17 cellular contexts compared by ENCODE assay signal in the genomic region with DNA sequence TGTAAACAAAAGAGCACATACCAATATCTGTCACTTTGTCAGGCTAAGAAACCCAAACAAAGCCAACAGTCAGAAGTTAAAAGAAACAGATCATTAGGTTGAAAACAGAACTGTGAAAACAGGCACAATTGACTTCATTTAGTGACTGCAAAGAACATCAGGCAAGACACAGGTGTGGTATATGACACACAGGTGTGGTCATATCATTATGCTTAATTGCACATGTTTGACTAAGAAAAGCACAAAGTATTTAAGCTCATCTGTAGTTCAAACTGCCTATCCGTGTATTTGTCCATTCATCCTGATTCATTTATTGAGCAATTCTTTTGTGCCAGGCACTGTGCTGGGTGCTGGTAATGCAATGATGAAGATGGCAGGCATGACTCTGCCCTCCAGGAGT.
DNase-seq lines count a peak whose midpoint lies in the region; ATAC-seq and TF ChIP-seq lines count a peak whose summit lies in the region.
"Had no signal": no experiment of that assay in that cellular context is flagged by ENCODE, and none has a peak within 500 bp of the region (broad histone marks: within the 10 kb centered on the region; RNA-seq: fewer than 3 reads in every experiment).

No MANE protein-coding gene starts in this region.

- ATAC-seq in esophagus mucosa: peak; percentile 82
- ATAC-seq in mucosa of descending colon: peak; percentile 82
- ATAC-seq: CD8-positive, alpha-beta T cell had no signal

- no peak for TF ChIP-seq CTCF in mucosa of descending colon (IDR thresholded peaks at IDR 0.05)

- peak; percentile 33 for DNase-seq in SKM-1 (lab: John Stamatoyannopoulos, UW; ENCODE audit: unreplicated experiment)
- no peak for DNase-seq in SKM-1 treated with dmso at 0.1 percent for 144 hours (lab: John Stamatoyannopoulos, UW; ENCODE audit: unreplicated experiment)
- DNase-seq in mucosa of descending colon: no peak
- DNase-seq in iPS-NIHi7 (ENCODE audit: extremely low spot score): no peak
- DNase-seq in kidney tubule cell (ENCODE audit: low spot score): no peak
- no peak for DNase-seq in cerebellar cortex (ENCODE audit: low spot score)
- no peak for DNase-seq in glomerular visceral epithelial cell (ENCODE audit: extremely low spot score)
- DNase-seq: CD4-positive, CD25-positive, alpha-beta regulatory T cell; CD8-positive, alpha-beta T cell; DMS 273 treated with DMSO at 0.1 percent for 48 hours; DMS79; EL; GM23248; H7; HCEC 1CT had no signal

- H3K9me3 ChIP-seq in mucosa of descending colon: no peaks in the 10 kb centered on the region
- H3K9me3 ChIP-seq: BLaER1 had no signal

- H3K4me3 ChIP-seq in mucosa of descending colon: no peak overlapping the region
- H3K4me3 ChIP-seq: BLaER1, GM23248 had no signal

- peaks cover 7% of the 10 kb centered on the region for H3K4me1 ChIP-seq in mucosa of descending colon (ENCODE audit: low read depth)

- no peaks in the 10 kb centered on the region for H3K36me3 ChIP-seq in mucosa of descending colon (ENCODE audit: low read depth)
- H3K36me3 ChIP-seq: BLaER1 had no signal

- intact Hi-C loops in mucosa of descending colon (cut with DNase I, micrococcal nuclease): no loop called here
